In genomic region chr12:24749171-24749570, GRCh38 we compare ENCODE assay signal across 1 cellular context.
TF ChIP-seq lines count a peak whose summit lies in the region.

No MANE protein-coding gene starts in this region.

TF ChIP-seq in K562, 482 proteins besides CTCF, POLR2A, EP300 and RAD21 (continued from another document):
- TF ChIP-seq, protein P1, sequence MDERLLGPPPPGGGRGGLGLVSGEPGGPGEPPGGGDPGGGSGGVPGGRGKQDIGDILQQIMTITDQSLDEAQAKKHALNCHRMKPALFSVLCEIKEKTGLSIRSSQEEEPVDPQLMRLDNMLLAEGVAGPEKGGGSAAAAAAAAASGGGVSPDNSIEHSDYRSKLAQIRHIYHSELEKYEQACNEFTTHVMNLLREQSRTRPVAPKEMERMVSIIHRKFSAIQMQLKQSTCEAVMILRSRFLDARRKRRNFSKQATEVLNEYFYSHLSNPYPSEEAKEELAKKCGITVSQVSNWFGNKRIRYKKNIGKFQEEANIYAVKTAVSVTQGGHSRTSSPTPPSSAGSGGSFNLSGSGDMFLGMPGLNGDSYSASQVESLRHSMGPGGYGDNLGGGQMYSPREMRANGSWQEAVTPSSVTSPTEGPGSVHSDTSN (CRISPR knock-in tag; IDR thresholded peaks at IDR 0.05; ENCODE audit: low read depth), result no peak
- TF ChIP-seq, protein P1 (tag; conservative IDR thresholded peaks at IDR 0.05; ENCODE audit: low read depth), result no peak
